ENCODE assay signal across 1 cellular context in the genomic region with DNA sequence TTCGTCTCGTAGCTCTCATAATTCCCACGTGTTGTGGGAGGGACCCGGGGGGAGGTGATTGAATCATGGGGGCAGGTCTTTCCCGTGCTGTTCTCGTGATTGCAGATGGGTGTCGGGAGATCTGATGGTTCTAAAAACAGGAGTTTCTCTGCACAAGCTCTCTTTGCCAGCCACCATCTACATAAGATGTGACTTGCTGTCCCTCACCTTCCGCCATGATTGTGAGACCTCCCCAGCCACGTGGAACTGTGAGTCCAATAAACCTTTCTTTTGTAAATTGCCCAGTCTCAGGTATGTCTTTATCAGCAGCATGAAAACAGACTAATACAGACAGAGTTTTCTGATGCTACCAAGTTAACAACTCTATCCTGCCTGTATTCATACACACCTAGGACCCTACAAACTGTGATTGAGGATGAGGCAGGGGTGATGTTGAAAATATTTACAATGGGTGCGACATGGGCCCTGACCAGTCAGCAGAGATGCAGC.
TF ChIP-seq lines count a peak whose summit lies in the region.

No MANE protein-coding gene starts in this region.

TF ChIP-seq in HepG2, 621 proteins besides CTCF, POLR2A, EP300 and RAD21 (continued from another document and continues in another):
- TF ChIP-seq ZNF318 (CRISPR knock-in tag; IDR thresholded peaks at IDR 0.05) (0 out of 2 replicates have a peak, but pooled peaks have one; percentile 27), HMG20A (CRISPR knock-in tag; IDR thresholded peaks at IDR 0.05; ENCODE audit: borderline replicate concordance) (no peak), NR2C2 (CRISPR knock-in tag; IDR thresholded peaks at IDR 0.05; ENCODE audit: borderline replicate concordance) (no peak), JARID2 (CRISPR knock-in tag; IDR thresholded peaks at IDR 0.05; ENCODE audit: insufficient replicate concordance) (no peak), ZNF605 (CRISPR knock-in tag; IDR thresholded peaks at IDR 0.05) (0 out of 2 replicates have a peak, but pooled peaks have one; percentile 62), THAP8 (CRISPR knock-in tag; IDR thresholded peaks at IDR 0.05; ENCODE audit: borderline replicate concordance) (no peak), NFYB (CRISPR knock-in tag; IDR thresholded peaks at IDR 0.05) (no peak), ZBTB1 (CRISPR knock-in tag; IDR thresholded peaks at IDR 0.05; ENCODE audit: borderline replicate concordance) (peak; percentile 55; the same call in 1 of the 2 replicates), ZBTB20 (CRISPR knock-in tag; IDR thresholded peaks at IDR 0.05; ENCODE audit: borderline replicate concordance, low read depth) (no peak), ARNTL (CRISPR knock-in tag; IDR thresholded peaks at IDR 0.05) (no peak), TRIM24 (CRISPR knock-in tag; IDR thresholded peaks at IDR 0.05) (no peak), ISX (CRISPR knock-in tag; conservative IDR thresholded peaks at IDR 0.05) (no peak), ZNF773 (CRISPR knock-in tag; IDR thresholded peaks at IDR 0.05; ENCODE audit: borderline replicate concordance) (no peak), REXO4 (CRISPR knock-in tag; IDR thresholded peaks at IDR 0.05; ENCODE audit: borderline replicate concordance) (no peak), NAIF1 (CRISPR knock-in tag; IDR thresholded peaks at IDR 0.05; ENCODE audit: borderline replicate concordance) (no peak), ZNF790 (CRISPR knock-in tag; IDR thresholded peaks at IDR 0.05; ENCODE audit: borderline replicate concordance) (no peak), MED1 (CRISPR knock-in tag; IDR thresholded peaks at IDR 0.05) (no peak; the same call in 1 of the 2 replicates), KLF11 (CRISPR knock-in tag; IDR thresholded peaks at IDR 0.05) (0 out of 2 replicates have a peak, but pooled peaks have one; percentile 3), ATF1 (CRISPR knock-in tag; IDR thresholded peaks at IDR 0.05) (no peak), RNF219 (CRISPR knock-in tag; IDR thresholded peaks at IDR 0.05) (no peak), IKZF1 (IDR thresholded peaks at IDR 0.05) (no peak), THYN1 (CRISPR knock-in tag; IDR thresholded peaks at IDR 0.05; ENCODE audit: borderline replicate concordance, low read depth) (no peak), MLX (CRISPR knock-in tag; IDR thresholded peaks at IDR 0.05) (no peak), CSRNP1 (CRISPR knock-in tag; IDR thresholded peaks at IDR 0.05) (no peak), REL (CRISPR knock-in tag; conservative IDR thresholded peaks at IDR 0.05) (no peak; the same call in 1 of the 2 replicates), SPEN (CRISPR knock-in tag; IDR thresholded peaks at IDR 0.05; ENCODE audit: low read depth) (0 out of 2 replicates have a peak, but pooled peaks have one; percentile 39), HINFP (CRISPR knock-in tag; IDR thresholded peaks at IDR 0.05; ENCODE audit: low read depth) (no peak), ZNF230 (CRISPR knock-in tag; IDR thresholded peaks at IDR 0.05) (0 out of 2 replicates have a peak, but pooled peaks have one; percentile 17)
- TF ChIP-seq, protein P1, sequence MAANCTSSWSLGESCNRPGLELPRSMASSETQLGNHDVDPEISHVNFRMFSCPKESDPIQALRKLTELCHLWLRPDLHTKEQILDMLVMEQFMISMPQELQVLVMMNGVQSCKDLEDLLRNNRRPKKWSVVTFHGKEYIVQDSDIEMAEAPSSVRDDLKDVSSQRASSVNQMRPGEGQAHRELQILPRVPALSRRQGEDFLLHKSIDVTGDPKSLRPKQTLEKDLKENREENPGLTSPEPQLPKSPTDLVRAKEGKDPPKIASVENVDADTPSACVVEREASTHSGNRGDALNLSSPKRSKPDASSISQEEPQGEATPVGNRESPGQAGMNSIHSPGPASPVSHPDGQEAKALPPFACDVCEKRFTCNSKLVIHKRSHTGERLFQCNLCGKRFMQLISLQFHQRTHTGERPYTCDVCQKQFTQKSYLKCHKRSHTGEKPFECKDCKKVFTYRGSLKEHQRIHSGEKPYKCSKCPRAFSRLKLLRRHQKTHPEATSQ (CRISPR knock-in tag; IDR thresholded peaks at IDR 0.05; ENCODE audit: borderline replicate concordance), result peak; percentile 29; the same call in 1 of the 2 replicates
- TF ChIP-seq, protein P2, sequence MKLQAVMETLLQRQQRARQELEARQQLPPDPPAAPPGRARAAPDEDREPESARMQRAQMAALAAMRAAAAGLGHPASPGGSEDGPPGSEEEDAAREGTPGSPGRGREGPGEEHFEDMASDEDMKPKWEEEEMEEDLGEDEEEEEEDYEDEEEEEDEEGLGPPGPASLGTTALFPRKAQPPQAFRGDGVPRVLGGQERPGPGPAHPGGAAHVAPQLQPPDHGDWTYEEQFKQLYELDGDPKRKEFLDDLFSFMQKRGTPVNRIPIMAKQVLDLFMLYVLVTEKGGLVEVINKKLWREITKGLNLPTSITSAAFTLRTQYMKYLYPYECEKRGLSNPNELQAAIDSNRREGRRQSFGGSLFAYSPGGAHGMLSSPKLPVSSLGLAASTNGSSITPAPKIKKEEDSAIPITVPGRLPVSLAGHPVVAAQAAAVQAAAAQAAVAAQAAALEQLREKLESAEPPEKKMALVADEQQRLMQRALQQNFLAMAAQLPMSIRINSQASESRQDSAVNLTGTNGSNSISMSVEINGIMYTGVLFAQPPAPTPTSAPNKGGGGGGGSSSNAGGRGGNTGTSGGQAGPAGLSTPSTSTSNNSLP (IDR thresholded peaks at IDR 0.05; ENCODE audit: low read depth, low read length), result no peak
- TF ChIP-seq, protein P3, sequence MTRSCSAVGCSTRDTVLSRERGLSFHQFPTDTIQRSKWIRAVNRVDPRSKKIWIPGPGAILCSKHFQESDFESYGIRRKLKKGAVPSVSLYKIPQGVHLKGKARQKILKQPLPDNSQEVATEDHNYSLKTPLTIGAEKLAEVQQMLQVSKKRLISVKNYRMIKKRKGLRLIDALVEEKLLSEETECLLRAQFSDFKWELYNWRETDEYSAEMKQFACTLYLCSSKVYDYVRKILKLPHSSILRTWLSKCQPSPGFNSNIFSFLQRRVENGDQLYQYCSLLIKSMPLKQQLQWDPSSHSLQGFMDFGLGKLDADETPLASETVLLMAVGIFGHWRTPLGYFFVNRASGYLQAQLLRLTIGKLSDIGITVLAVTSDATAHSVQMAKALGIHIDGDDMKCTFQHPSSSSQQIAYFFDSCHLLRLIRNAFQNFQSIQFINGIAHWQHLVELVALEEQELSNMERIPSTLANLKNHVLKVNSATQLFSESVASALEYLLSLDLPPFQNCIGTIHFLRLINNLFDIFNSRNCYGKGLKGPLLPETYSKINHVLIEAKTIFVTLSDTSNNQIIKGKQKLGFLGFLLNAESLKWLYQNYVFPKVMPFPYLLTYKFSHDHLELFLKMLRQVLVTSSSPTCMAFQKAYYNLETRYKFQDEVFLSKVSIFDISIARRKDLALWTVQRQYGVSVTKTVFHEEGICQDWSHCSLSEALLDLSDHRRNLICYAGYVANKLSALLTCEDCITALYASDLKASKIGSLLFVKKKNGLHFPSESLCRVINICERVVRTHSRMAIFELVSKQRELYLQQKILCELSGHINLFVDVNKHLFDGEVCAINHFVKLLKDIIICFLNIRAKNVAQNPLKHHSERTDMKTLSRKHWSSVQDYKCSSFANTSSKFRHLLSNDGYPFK (CRISPR knock-in tag; IDR thresholded peaks at IDR 0.05; ENCODE audit: borderline replicate concordance), result no peak
- TF ChIP-seq, protein P4, sequence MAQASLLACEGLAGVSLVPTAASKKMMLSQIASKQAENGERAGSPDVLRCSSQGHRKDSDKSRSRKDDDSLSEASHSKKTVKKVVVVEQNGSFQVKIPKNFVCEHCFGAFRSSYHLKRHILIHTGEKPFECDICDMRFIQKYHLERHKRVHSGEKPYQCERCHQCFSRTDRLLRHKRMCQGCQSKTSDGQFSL (CRISPR knock-in tag; IDR thresholded peaks at IDR 0.05), result 0 out of 2 replicates have a peak, but pooled peaks have one; percentile 37
